Comparison of ENCODE assay signal across 1 cellular context in the genomic region with DNA sequence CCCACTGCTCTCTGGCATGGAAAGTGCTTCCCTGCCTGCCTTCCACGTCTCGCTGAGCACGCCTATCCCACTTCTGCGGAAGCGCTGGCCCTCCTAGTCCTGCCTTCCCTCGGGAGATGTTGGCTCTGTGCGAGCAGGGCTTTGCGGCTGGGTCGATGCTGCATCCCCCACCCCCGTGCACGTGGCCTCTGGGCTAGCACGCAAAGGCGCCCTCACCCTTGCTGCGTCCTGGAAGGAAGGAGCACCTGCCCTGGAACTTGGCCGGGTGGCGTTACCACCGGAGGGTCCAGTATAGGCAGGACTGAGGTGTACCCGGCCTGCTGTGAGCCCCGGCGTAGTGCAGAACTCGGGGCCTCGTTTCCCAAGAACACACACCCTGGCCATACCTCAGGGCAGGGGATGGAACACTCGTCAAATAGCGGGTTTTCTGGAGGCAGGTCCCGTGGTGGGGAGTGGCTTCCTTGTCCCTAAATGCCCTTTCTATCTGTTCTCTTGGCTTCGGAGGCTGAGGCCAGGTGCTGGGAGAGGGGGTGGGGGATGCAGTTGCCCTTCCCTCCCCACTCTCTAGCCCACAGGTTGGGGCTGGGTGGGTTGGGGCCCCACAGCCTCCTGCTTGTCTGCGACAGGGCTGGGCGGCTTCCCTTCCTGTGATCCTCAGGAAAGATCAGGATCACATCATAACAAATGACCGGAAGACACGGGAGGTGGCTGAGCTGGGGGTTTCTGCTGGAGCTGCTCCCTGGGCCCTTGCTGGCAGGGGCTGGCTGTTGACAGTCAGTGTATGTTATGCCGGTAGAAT.
TF ChIP-seq lines count a peak whose summit lies in the region.

No MANE protein-coding gene starts in this region.

TF ChIP-seq in GM23338, 12 proteins besides CTCF, POLR2A, EP300 and RAD21 (continued from another document):
- TF ChIP-seq, protein P1, sequence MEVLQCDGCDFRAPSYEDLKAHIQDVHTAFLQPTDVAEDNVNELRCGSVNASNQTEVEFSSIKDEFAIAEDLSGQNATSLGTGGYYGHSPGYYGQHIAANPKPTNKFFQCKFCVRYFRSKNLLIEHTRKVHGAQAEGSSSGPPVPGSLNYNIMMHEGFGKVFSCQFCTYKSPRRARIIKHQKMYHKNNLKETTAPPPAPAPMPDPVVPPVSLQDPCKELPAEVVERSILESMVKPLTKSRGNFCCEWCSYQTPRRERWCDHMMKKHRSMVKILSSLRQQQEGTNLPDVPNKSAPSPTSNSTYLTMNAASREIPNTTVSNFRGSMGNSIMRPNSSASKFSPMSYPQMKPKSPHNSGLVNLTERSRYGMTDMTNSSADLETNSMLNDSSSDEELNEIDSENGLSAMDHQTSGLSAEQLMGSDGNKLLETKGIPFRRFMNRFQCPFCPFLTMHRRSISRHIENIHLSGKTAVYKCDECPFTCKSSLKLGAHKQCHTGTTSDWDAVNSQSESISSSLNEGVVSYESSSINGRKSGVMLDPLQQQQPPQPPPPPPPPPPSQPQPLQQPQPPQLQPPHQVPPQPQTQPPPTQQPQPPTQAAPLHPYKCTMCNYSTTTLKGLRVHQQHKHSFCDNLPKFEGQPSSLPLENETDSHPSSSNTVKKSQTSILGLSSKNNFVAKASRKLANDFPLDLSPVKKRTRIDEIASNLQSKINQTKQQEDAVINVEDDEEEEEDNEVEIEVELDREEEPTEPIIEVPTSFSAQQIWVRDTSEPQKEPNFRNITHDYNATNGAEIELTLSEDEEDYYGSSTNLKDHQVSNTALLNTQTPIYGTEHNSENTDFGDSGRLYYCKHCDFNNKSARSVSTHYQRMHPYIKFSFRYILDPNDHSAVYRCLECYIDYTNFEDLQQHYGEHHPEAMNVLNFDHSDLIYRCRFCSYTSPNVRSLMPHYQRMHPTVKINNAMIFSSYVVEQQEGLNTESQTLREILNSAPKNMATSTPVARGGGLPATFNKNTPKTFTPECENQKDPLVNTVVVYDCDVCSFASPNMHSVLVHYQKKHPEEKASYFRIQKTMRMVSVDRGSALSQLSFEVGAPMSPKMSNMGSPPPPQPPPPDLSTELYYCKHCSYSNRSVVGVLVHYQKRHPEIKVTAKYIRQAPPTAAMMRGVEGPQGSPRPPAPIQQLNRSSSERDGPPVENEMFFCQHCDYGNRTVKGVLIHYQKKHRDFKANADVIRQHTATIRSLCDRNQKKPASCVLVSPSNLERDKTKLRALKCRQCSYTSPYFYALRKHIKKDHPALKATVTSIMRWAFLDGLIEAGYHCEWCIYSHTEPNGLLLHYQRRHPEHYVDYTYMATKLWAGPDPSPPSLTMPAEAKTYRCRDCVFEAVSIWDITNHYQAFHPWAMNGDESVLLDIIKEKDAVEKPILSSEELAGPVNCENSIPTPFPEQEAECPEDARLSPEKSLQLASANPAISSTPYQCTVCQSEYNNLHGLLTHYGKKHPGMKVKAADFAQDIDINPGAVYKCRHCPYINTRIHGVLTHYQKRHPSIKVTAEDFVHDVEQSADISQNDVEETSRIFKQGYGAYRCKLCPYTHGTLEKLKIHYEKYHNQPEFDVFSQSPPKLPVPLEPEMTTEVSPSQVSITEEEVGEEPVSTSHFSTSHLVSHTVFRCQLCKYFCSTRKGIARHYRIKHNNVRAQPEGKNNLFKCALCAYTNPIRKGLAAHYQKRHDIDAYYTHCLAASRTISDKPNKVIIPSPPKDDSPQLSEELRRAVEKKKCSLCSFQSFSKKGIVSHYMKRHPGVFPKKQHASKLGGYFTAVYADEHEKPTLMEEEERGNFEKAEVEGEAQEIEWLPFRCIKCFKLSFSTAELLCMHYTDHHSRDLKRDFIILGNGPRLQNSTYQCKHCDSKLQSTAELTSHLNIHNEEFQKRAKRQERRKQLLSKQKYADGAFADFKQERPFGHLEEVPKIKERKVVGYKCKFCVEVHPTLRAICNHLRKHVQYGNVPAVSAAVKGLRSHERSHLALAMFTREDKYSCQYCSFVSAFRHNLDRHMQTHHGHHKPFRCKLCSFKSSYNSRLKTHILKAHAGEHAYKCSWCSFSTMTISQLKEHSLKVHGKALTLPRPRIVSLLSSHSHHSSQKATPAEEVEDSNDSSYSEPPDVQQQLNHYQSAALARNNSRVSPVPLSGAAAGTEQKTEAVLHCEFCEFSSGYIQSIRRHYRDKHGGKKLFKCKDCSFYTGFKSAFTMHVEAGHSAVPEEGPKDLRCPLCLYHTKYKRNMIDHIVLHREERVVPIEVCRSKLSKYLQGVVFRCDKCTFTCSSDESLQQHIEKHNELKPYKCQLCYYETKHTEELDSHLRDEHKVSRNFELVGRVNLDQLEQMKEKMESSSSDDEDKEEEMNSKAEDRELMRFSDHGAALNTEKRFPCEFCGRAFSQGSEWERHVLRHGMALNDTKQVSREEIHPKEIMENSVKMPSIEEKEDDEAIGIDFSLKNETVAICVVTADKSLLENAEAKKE (CRISPR knock-in tag; IDR thresholded peaks at IDR 0.05), result no peak
- TF ChIP-seq, protein P2, sequence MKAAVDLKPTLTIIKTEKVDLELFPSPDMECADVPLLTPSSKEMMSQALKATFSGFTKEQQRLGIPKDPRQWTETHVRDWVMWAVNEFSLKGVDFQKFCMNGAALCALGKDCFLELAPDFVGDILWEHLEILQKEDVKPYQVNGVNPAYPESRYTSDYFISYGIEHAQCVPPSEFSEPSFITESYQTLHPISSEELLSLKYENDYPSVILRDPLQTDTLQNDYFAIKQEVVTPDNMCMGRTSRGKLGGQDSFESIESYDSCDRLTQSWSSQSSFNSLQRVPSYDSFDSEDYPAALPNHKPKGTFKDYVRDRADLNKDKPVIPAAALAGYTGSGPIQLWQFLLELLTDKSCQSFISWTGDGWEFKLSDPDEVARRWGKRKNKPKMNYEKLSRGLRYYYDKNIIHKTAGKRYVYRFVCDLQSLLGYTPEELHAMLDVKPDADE (IDR thresholded peaks at IDR 0.05), result no peak
- TF ChIP-seq EZH2phosphoT487 (IDR thresholded peaks at IDR 0.05; ENCODE audit: unreplicated experiment) (no peak), POLR2AphosphoS5 (IDR thresholded peaks at IDR 0.05; ENCODE audit: low read depth) (no peak), JUNB (IDR thresholded peaks at IDR 0.05; ENCODE audit: unreplicated experiment) (no peak)
